27 cellular contexts compared by ENCODE assay signal in the genomic region with DNA sequence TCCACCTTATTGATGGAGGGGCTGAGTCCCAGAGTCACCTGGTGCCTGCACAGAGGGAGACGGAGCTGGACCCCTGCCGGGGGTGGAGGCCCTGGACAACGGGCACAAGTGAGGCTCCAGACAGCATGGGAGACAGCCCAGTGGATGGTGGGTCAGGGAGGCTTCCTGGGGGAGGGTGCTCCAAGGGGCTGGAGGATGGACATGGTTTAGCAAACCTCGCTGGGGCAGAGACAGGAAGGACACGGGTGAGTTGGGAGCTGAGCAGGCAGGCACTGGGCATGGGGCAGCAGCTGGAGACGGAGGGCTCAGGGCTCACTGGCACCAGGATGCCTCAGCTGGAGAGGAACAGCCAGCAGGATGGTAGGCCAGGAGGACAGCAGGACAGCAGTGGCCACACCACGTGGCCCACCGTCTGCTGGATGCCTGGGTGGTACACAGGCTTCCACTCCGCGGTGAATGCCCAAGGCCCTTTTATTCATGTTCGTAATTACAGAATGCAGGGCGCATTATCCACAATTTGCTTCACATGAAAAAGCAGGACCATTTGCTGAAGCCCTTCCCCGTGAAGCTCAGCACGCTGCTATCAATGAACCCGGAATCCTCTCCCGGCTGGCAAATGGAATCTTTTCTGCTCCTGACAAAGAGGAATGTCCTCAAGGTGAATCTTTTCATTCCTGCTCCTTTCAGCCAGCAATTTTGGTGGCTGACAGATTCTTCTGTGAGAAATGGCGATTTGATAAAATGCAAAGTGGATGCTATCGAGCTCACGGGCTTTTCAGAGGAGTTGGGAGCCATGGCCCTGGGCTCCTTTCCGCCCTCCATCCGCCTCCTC.
DNase-seq lines count a peak whose midpoint lies in the region; ATAC-seq and TF ChIP-seq lines count a peak whose summit lies in the region.
"Had no signal": no experiment of that assay in that cellular context is flagged by ENCODE, and none has a peak within 500 bp of the region (broad histone marks: within the 10 kb centered on the region; RNA-seq: fewer than 3 reads in every experiment).

No MANE protein-coding gene starts in this region.

- no peak for ATAC-seq in activated CD8-positive, alpha-beta T cell treated with anti-CD3 and anti-CD28 coated beads, Interleukin-2, amount 10 ng/mL, durations not matched to agents 7 days and 5 days
- ATAC-seq in activated CD8-positive, alpha-beta T cell treated with anti-CD3 and anti-CD28 coated beads for 36 hours: no peak
- no peak for ATAC-seq in GM18498 (IDR thresholded peaks at IDR 0.05; ENCODE audit: unreplicated experiment)
- ATAC-seq: activated T-cell treated with anti-CD3 and anti-CD28 coated beads, Interleukin-2, amount 50 U/mL, for 4 hours; stimulated activated naive CD8-positive, alpha-beta T cell treated with anti-CD3 and anti-CD28 coated beads, Interleukin-15, Interleukin-2, amounts not matched to agents 100 U/mL and 50 U/mL, for 24 hours had no signal

- peak overlapping the region; percentile 96 for H3K18ac ChIP-seq in neuronal stem cell (ENCODE audit: low read length)

- no peak overlapping the region for H2BK12ac ChIP-seq in neuronal stem cell (ENCODE audit: low read length)

- H3K9me3 ChIP-seq in ascending aorta (no peaks in the 10 kb centered on the region), neuronal stem cell (replicated peaks in 1 of 2; ENCODE audit: control insufficient read depth in 2 of 2, insufficient read depth in 1 of 2, low read depth in 1 of 2, low read length in 2 of 2) (no peaks in the 10 kb centered on the region)
- H3K9me3 ChIP-seq: BLaER1, thyroid gland had no signal

- CTCF ChIA-PET in activated CD8-positive, alpha-beta T cell treated with anti-CD3 and anti-CD28 coated beads, Interleukin-2, amount 10 ng/mL, durations not matched to agents 7 days and 5 days (lab: Charles Lee): no interaction called here
- CTCF ChIA-PET in activated CD8-positive, alpha-beta T cell treated with anti-CD3 and anti-CD28 coated beads for 36 hours (lab: Charles Lee): no interaction called here

- no peaks in the 10 kb centered on the region for H3K9me3 Mint-ChIP-seq in activated CD8-positive, alpha-beta T cell treated with anti-CD3 and anti-CD28 coated beads, Interleukin-2, amount 10 ng/mL, durations not matched to agents 7 days and 5 days (ENCODE audit: insufficient read depth)
- peaks cover 5% of the 10 kb centered on the region for H3K9me3 Mint-ChIP-seq in activated CD8-positive, alpha-beta T cell treated with anti-CD3 and anti-CD28 coated beads for 36 hours
- peaks cover 7% of the 10 kb centered on the region for H3K9me3 Mint-ChIP-seq in type B pancreatic cell
- H3K9me3 Mint-ChIP-seq: activated naive CD4-positive, alpha-beta T cell treated with anti-CD3 and anti-CD28 coated beads, Interleukin-2, amount 50 U/mL, for 24 hours; activated T-cell treated with anti-CD3 and anti-CD28 coated beads, Interleukin-2, amount 50 U/mL, for 4 hours had no signal

- intact Hi-C loops in activated CD8-positive, alpha-beta T cell treated with anti-CD3 and anti-CD28 coated beads for 36 hours (cut with micrococcal nuclease): no loop called here
- intact Hi-C loops in ascending aorta (cut with DNase I): no loop called here

- no peaks in the 10 kb centered on the region for H3K27me3 Mint-ChIP-seq in activated CD8-positive, alpha-beta T cell treated with anti-CD3 and anti-CD28 coated beads, Interleukin-2, amount 10 ng/mL, durations not matched to agents 7 days and 5 days (ENCODE audit: low read depth)
- no peaks in the 10 kb centered on the region for H3K27me3 Mint-ChIP-seq in activated CD8-positive, alpha-beta T cell treated with anti-CD3 and anti-CD28 coated beads for 36 hours
- peaks cover 18% of the 10 kb centered on the region for H3K27me3 Mint-ChIP-seq in type B pancreatic cell
- H3K27me3 Mint-ChIP-seq: activated CD4-positive, alpha-beta T cell treated with anti-CD3 and anti-CD28 coated beads, Interleukin-2, amount 10 ng/mL, durations not matched to agents 24 days and 14 days; activated naive CD4-positive, alpha-beta T cell treated with anti-CD3 and anti-CD28 coated beads, Interleukin-2, amount 50 U/mL, for 24 hours had no signal

- H2AFZ ChIP-seq in neuronal stem cell (ENCODE audit: low read length): no peak overlapping the region
- H2AFZ ChIP-seq: GM23248 had no signal

- H3K79me1 ChIP-seq in neuronal stem cell (ENCODE audit: low read depth, low read length): no peaks in the 10 kb centered on the region

- H3K4me3 Mint-ChIP-seq in activated CD8-positive, alpha-beta T cell treated with anti-CD3 and anti-CD28 coated beads, Interleukin-2, amount 10 ng/mL, durations not matched to agents 7 days and 5 days: no peak overlapping the region
- no peak overlapping the region for H3K4me3 Mint-ChIP-seq in activated CD8-positive, alpha-beta T cell treated with anti-CD3 and anti-CD28 coated beads for 36 hours
- H3K4me3 Mint-ChIP-seq in type B pancreatic cell: no peak overlapping the region
- H3K4me3 Mint-ChIP-seq: activated CD4-positive, alpha-beta T cell treated with anti-CD3 and anti-CD28 coated beads, Interleukin-2, amount 10 ng/mL, durations not matched to agents 24 days and 14 days; activated naive CD4-positive, alpha-beta T cell treated with anti-CD3 and anti-CD28 coated beads, Interleukin-2, amount 50 U/mL, for 24 hours; activated T-cell treated with anti-CD3 and anti-CD28 coated beads, Interleukin-2, amount 50 U/mL, for 4 hours; T-helper 1 cell treated with Interleukin-12 subunit alpha and Interleukin-12 subunit beta and Interleukin-4 antibody, amounts not matched to agents 30 μg/mL and 1 μg/mL, for 36 hours had no signal

- H3K4me1 Mint-ChIP-seq in activated CD8-positive, alpha-beta T cell treated with anti-CD3 and anti-CD28 coated beads, Interleukin-2, amount 10 ng/mL, durations not matched to agents 7 days and 5 days (ENCODE audit: low read depth): no peaks in the 10 kb centered on the region
- no peaks in the 10 kb centered on the region for H3K4me1 Mint-ChIP-seq in activated CD8-positive, alpha-beta T cell treated with anti-CD3 and anti-CD28 coated beads for 36 hours (ENCODE audit: low read depth)
- peaks cover 5% of the 10 kb centered on the region for H3K4me1 Mint-ChIP-seq in type B pancreatic cell (ENCODE audit: unreplicated experiment)
- H3K4me1 Mint-ChIP-seq: activated CD4-positive, alpha-beta T cell treated with anti-CD3 and anti-CD28 coated beads, Interleukin-2, amount 10 ng/mL, durations not matched to agents 24 days and 14 days; activated naive CD4-positive, alpha-beta T cell treated with anti-CD3 and anti-CD28 coated beads, Interleukin-2, amount 50 U/mL, for 24 hours had no signal

- no peak overlapping the region for H3K4ac ChIP-seq in neuronal stem cell (ENCODE audit: low read length)

- TF ChIP-seq CTCF in activated CD8-positive, alpha-beta T cell treated with anti-CD3 and anti-CD28 coated beads for 36 hours (IDR thresholded peaks at IDR 0.05): no peak
- TF ChIP-seq CTCF in ascending aorta (IDR thresholded peaks at IDR 0.05) (no peak), type B pancreatic cell (conservative IDR thresholded peaks at IDR 0.05) (no peak)

- no CpG with 5 or more reads among the region's 21 CpGs for WGBS in neuronal stem cell (ENCODE audit: extremely low coverage in 2 of 2, insufficient read length in 2 of 2, insufficient replicate concordance in 1 of 2), 2 donors

- no peak overlapping the region for H2AK5ac ChIP-seq in neuronal stem cell (ENCODE audit: low read depth, low read length)

- POLR2A ChIA-PET in activated CD8-positive, alpha-beta T cell treated with anti-CD3 and anti-CD28 coated beads, Interleukin-2, amount 10 ng/mL, durations not matched to agents 7 days and 5 days (lab: Charles Lee): no interaction called here
- POLR2A ChIA-PET in activated CD8-positive, alpha-beta T cell treated with anti-CD3 and anti-CD28 coated beads for 36 hours (lab: Charles Lee): no interaction called here

- H3K27me3 ChIP-seq in ascending aorta (no peaks in the 10 kb centered on the region), neuronal stem cell (ENCODE audit: control insufficient read depth in 3 of 3, insufficient read depth in 3 of 3, low read depth in 1 of 3, low read length in 3 of 3) (peaks cover 0 to 20% (median 0%) of the 10 kb centered on the region in 3 experiments)
- H3K27me3 ChIP-seq: BLaER1, thyroid gland had no signal

- H3K4me3 ChIP-seq in ascending aorta: no peak overlapping the region
- no peak overlapping the region for H3K4me3 ChIP-seq in neuronal stem cell (ENCODE audit: low read length in 2 of 2)
- H3K4me3 ChIP-seq: BLaER1, dorsolateral prefrontal cortex, GM23248, left ventricle myocardium inferior, smooth muscle cell, thyroid gland had no signal

- no peaks in the 10 kb centered on the region for H3K36me3 Mint-ChIP-seq in activated CD8-positive, alpha-beta T cell treated with anti-CD3 and anti-CD28 coated beads, Interleukin-2, amount 10 ng/mL, durations not matched to agents 7 days and 5 days (ENCODE audit: low read depth)
- no peaks in the 10 kb centered on the region for H3K36me3 Mint-ChIP-seq in activated CD8-positive, alpha-beta T cell treated with anti-CD3 and anti-CD28 coated beads for 36 hours (ENCODE audit: low read depth)
- H3K36me3 Mint-ChIP-seq in type B pancreatic cell: no peaks in the 10 kb centered on the region
- H3K36me3 Mint-ChIP-seq: activated naive CD4-positive, alpha-beta T cell treated with anti-CD3 and anti-CD28 coated beads, Interleukin-2, amount 50 U/mL, for 24 hours had no signal

- no peak overlapping the region for H3K4me2 ChIP-seq in neuronal stem cell (ENCODE audit: insufficient read depth, low read length, poor library complexity, severe bottlenecking)
- H3K4me2 ChIP-seq: BLaER1, smooth muscle cell had no signal

- no peak overlapping the region for H2BK5ac ChIP-seq in neuronal stem cell (ENCODE audit: low read length)

- H4K91ac ChIP-seq in neuronal stem cell (ENCODE audit: low read depth, low read length, poor library complexity): no peak overlapping the region

- H3K23ac ChIP-seq in neuronal stem cell (ENCODE audit: low read depth, low read length, poor library complexity): no peak overlapping the region

- no peak overlapping the region for H3K27ac Mint-ChIP-seq in activated CD8-positive, alpha-beta T cell treated with anti-CD3 and anti-CD28 coated beads, Interleukin-2, amount 10 ng/mL, durations not matched to agents 7 days and 5 days
- no peak overlapping the region for H3K27ac Mint-ChIP-seq in activated CD8-positive, alpha-beta T cell treated with anti-CD3 and anti-CD28 coated beads for 36 hours
- H3K27ac Mint-ChIP-seq in type B pancreatic cell: no peak overlapping the region
- H3K27ac Mint-ChIP-seq: activated CD4-positive, alpha-beta T cell treated with anti-CD3 and anti-CD28 coated beads, Interleukin-2, amount 10 ng/mL, durations not matched to agents 24 days and 14 days; activated naive CD4-positive, alpha-beta T cell treated with anti-CD3 and anti-CD28 coated beads, Interleukin-2, amount 50 U/mL, for 24 hours; T-helper 1 cell treated with Interleukin-12 subunit alpha and Interleukin-12 subunit beta and Interleukin-4 antibody, amounts not matched to agents 30 μg/mL and 1 μg/mL, for 36 hours had no signal

- H2BK15ac ChIP-seq in neuronal stem cell (ENCODE audit: low read length): peak overlapping the region; percentile 51

- H2BK120ac ChIP-seq in neuronal stem cell (ENCODE audit: low read depth, low read length): peak overlapping the region; percentile 6

- no peaks in the 10 kb centered on the region for H3K36me3 ChIP-seq in ascending aorta
- H3K36me3 ChIP-seq in neuronal stem cell (replicated peaks in 1 of 2; ENCODE audit: control insufficient read depth in 2 of 2, insufficient read depth in 2 of 2, low read length in 2 of 2): no peaks in the 10 kb centered on the region
- H3K36me3 ChIP-seq: BLaER1, left ventricle myocardium inferior, thyroid gland had no signal

- H3K4me1 ChIP-seq in ascending aorta: no peaks in the 10 kb centered on the region
- peaks cover 0 to 35% of the 10 kb centered on the region in 2 donors for H3K4me1 ChIP-seq in neuronal stem cell (ENCODE audit: control insufficient read depth in 2 of 2, insufficient read depth in 1 of 2, low read depth in 1 of 2, low read length in 2 of 2)

- no peak overlapping the region for H3K27ac ChIP-seq in ascending aorta
- no peak overlapping the region for H3K27ac ChIP-seq in neuronal stem cell (replicated peaks; ENCODE audit: low read length)
- H3K27ac ChIP-seq: BLaER1, dorsolateral prefrontal cortex, epithelial cell of prostate, GM23248, left ventricle myocardium inferior, thyroid gland had no signal

- peak; percentile 14 for DNase-seq in activated CD8-positive, alpha-beta T cell treated with anti-CD3 and anti-CD28 coated beads, Interleukin-2, amount 10 ng/mL, durations not matched to agents 7 days and 5 days
- DNase-seq in activated CD8-positive, alpha-beta T cell treated with anti-CD3 and anti-CD28 coated beads for 36 hours: no peak
- DNase-seq in ascending aorta (ENCODE audit: low spot score in 2 of 2) (peak; percentile 4 to 52), neuronal stem cell (ENCODE audit: low spot score) (no peak), type B pancreatic cell (ENCODE audit: extremely low spot score, unreplicated experiment) (peak; percentile 66), T-helper 9 cell (no peak), A172 (ENCODE audit: low spot score) (no peak)
- DNase-seq: activated CD4-positive, alpha-beta T cell treated with anti-CD3 and anti-CD28 coated beads, Interleukin-2, amount 10 ng/mL, durations not matched to agents 24 days and 14 days; activated T-cell treated with anti-CD3 and anti-CD28 coated beads, Interleukin-2, amount 50 U/mL, for 4 hours; anterior cingulate cortex; central memory CD4-positive, alpha-beta T cell; foreskin fibroblast; GM23248; IMR-90; left ventricle myocardium inferior; NCI-H1417 treated with DMSO at 0.1 percent for 48 hours; NCI-H510A; stimulated activated CD4-positive, alpha-beta T cell treated with anti-CD3 and anti-CD28 coated beads, Interleukin-4, amount 100 ng/mL, for 1 hour; stimulated activated naive CD8-positive, alpha-beta T cell treated with anti-CD3 and anti-CD28 coated beads, Interleukin-15, Interleukin-2, amounts not matched to agents 100 U/mL and 50 U/mL, for 24 hours; thyroid gland had no signal

- H3K9ac ChIP-seq in neuronal stem cell (ENCODE audit: low read depth, low read length, poor library complexity): peak overlapping the region; percentile 0
- H3K9ac ChIP-seq: BLaER1, GM23248 had no signal

- no peak overlapping the region for H3K14ac ChIP-seq in neuronal stem cell (ENCODE audit: low read length)

- H4K8ac ChIP-seq in neuronal stem cell (ENCODE audit: low read depth, low read length): no peak overlapping the region

Comparison
In these comparisons a context has a peak if more than half of its experiments do, and no peak if none do; other contexts are left out.
1. DNase-seq: peak in activated CD8-positive, alpha-beta T cell treated with anti-CD3 and anti-CD28 coated beads, Interleukin-2, amount 10 ng/mL, durations not matched to agents 7 days and 5 days (single experiment), ascending aorta (2 of 2) and type B pancreatic cell (single experiment); none in activated CD8-positive, alpha-beta T cell treated with anti-CD3 and anti-CD28 coated beads for 36 hours (single experiment), neuronal stem cell (single experiment), T-helper 9 cell (single experiment) and A172 (single experiment).